Comparison of ENCODE assay signal across 2 cellular contexts in the genomic region with DNA sequence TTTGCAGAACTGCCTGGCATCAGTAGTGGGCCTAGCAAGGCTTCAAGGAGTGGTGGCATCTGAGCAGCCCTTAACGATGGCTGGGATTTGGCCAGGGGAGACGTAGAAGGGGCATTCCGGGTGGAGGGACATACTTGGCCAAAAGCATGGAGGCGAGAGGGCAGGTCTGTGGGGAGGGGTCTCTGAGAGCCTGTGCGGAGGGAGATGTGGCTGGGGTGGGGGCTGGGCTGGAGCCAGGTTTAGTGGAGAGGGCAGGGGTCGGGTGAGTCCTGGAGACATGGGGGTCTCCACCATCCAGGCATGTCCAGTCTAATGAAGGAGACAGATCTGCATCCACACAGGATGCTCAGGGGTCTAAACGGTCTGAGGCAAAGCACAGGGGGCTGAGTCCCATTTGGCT.
TF ChIP-seq lines count a peak whose summit lies in the region.

No MANE protein-coding gene starts in this region.

TF ChIP-seq in H1, 55 proteins besides CTCF, POLR2A, EP300 and RAD21:
- TF ChIP-seq EZH2 (IDR thresholded peaks at IDR 0.05; ENCODE audit: low read depth, low read length, severe bottlenecking) (no peak), POLR2AphosphoS5 (IDR thresholded peaks at IDR 0.05; ENCODE audit: low read depth, low read length) (no peak), NANOG (IDR thresholded peaks at IDR 0.05; ENCODE audit: insufficient read depth, low read depth, low read length, poor library complexity, severe bottlenecking) (no peak), POU5F1 (IDR thresholded peaks at IDR 0.05; ENCODE audit: low read depth, low read length) (no peak)

TF ChIP-seq in GM12891, 5 proteins besides CTCF, POLR2A, EP300 and RAD21:
- TF ChIP-seq POU2F2 (IDR thresholded peaks at IDR 0.05; ENCODE audit: low read depth, low read length) (no peak), POLR2AphosphoS5 (IDR thresholded peaks at IDR 0.05; ENCODE audit: low read depth, low read length) (no peak), TAF1 (IDR thresholded peaks at IDR 0.05; ENCODE audit: low read depth, low read length) (no peak), PAX5 (IDR thresholded peaks at IDR 0.05; ENCODE audit: insufficient read depth, low read length, severe bottlenecking) (no peak), SPI1 (IDR thresholded peaks at IDR 0.05; ENCODE audit: low read depth, low read length) (no peak)
